Comparison of ENCODE assay signal across 9 cellular contexts in genomic region chrX:40182615-40183014, GRCh38.
"Had no signal": no experiment of that assay in that cellular context is flagged by ENCODE, and none has a peak within 500 bp of the region (broad histone marks: within the 10 kb centered on the region; RNA-seq: fewer than 3 reads in every experiment).

No MANE protein-coding gene starts in this region.

- H3K27ac ChIP-seq: HL-60, KMS-11 had no signal

- DNase-seq: IMR-90, Karpas-422, KBM-7, KG1 had no signal

- FAIRE-seq: HepG2, HTR-8/SVneo, K562 had no signal

- H3K4me2 ChIP-seq: KMS-11 had no signal

- ATAC-seq: HepG2, K562 had no signal

- H3K4me3 ChIP-seq: K562 had no signal
